ENCODE assay signal across 8 cellular contexts in the genomic region with DNA sequence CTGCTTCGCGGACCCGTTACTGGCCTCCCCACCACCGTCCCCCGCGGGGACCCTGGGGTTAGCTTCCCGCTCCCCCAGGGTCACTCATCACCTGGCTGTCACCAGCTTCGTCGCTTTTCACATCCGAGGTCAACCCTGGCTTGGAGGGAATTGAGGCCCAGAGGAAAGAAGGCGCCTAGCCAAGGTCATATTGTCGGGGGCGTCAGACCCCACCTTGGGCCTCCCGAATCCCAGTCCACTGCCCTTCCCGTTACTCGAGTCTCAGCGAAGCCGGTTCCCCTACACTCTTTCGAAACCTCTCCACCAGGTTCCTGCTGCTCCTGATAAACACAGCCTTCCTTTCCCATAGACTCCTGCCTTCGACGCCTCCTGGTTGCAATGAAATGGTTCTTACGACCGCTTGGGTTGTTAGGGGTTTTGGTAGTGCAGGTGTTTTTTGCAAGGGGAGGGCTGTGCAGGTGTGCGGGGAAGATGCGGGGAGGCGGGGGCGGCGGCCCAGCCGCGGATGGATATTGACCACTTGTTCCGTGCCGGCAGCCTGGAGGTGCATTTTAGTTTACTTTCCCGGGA. TPM values are rescaled to one million over a fixed set of nuclear protein-coding genes. Genes with fewer than 3 reads are reported as not detected.
DNase-seq lines count a peak whose midpoint lies in the region; ATAC-seq and TF ChIP-seq lines count a peak whose summit lies in the region.

No MANE protein-coding gene starts in this region.

- H3K36me3 ChIP-seq in HUES64 (ENCODE audit: insufficient read depth, low read length): peaks cover 6% of the 10 kb centered on the region; the same call in 1 of the 2 replicates

- no peaks in the 10 kb centered on the region for H3K27me3 ChIP-seq in HUES64 (ENCODE audit: insufficient read depth, low read length)

- H3K36me3 Mint-ChIP-seq in activated naive CD8-positive, alpha-beta T cell treated with anti-CD3 and anti-CD28 coated beads for 36 hours: no peaks in the 10 kb centered on the region
- peaks cover 18% of the 10 kb centered on the region for H3K36me3 Mint-ChIP-seq in stimulated activated effector memory CD8-positive, alpha-beta T cell treated with anti-CD3 and anti-CD28 coated beads, Interleukin-12 subunit alpha, Interleukin-12 subunit beta, amount 100 ng/mL, for 72 hours

- no peaks in the 10 kb centered on the region for H3K9me3 Mint-ChIP-seq in activated naive CD8-positive, alpha-beta T cell treated with anti-CD3 and anti-CD28 coated beads for 36 hours
- H3K9me3 Mint-ChIP-seq in stimulated activated effector memory CD8-positive, alpha-beta T cell treated with anti-CD3 and anti-CD28 coated beads, Interleukin-12 subunit alpha, Interleukin-12 subunit beta, amount 100 ng/mL, for 72 hours: no peaks in the 10 kb centered on the region

- H3K4me1 ChIP-seq in HUES64 (ENCODE audit: insufficient read depth, low read length): no peaks in the 10 kb centered on the region; the same call in 1 of the 2 replicates

- TF ChIP-seq CTCF in GM12864 (IDR thresholded peaks at IDR 0.05; ENCODE audit: low read depth, low read length, missing control alignments): no peak

- no peaks in the 10 kb centered on the region for H3K27me3 Mint-ChIP-seq in activated naive CD8-positive, alpha-beta T cell treated with anti-CD3 and anti-CD28 coated beads for 36 hours

- no peaks in the 10 kb centered on the region for H3K9me3 ChIP-seq in HUES64 (ENCODE audit: insufficient read depth, low read depth, low read length)
- no peaks in the 10 kb centered on the region for H3K9me3 ChIP-seq in iPS-18c (ENCODE audit: control insufficient read depth, insufficient read depth, low read length)

- H3K4me3 Mint-ChIP-seq in activated naive CD8-positive, alpha-beta T cell treated with anti-CD3 and anti-CD28 coated beads for 36 hours: peak overlapping the region; percentile 82
- peak overlapping the region; percentile 77 for H3K4me3 Mint-ChIP-seq in stimulated activated effector memory CD8-positive, alpha-beta T cell treated with anti-CD3 and anti-CD28 coated beads, Interleukin-12 subunit alpha, Interleukin-12 subunit beta, amount 100 ng/mL, for 72 hours

- H3K4me3 ChIP-seq in GM12864 (ENCODE audit: low read depth, low read length) (peak overlapping the region; percentile 68), HUES64 (ENCODE audit: low read length) (peak overlapping the region; percentile 96), iPS-18c (ENCODE audit: insufficient read depth, low read depth, low read length) (peak overlapping the region; percentile 81)

- peak overlapping the region; percentile 97 for H3K9ac ChIP-seq in HUES64 (ENCODE audit: low read depth, low read length)

- H3K27ac Mint-ChIP-seq in activated naive CD8-positive, alpha-beta T cell treated with anti-CD3 and anti-CD28 coated beads for 36 hours: peak overlapping the region; percentile 7
- peak overlapping the region; percentile 64 for H3K27ac Mint-ChIP-seq in stimulated activated effector memory CD8-positive, alpha-beta T cell treated with anti-CD3 and anti-CD28 coated beads, Interleukin-12 subunit alpha, Interleukin-12 subunit beta, amount 100 ng/mL, for 72 hours

- no peak for ATAC-seq in stimulated activated effector memory CD8-positive, alpha-beta T cell treated with anti-CD3 and anti-CD28 coated beads, Interleukin-12 subunit alpha, Interleukin-12 subunit beta, amount 100 ng/mL, for 72 hours

- DNase-seq in GM12864 (ENCODE audit: low read depth): no peak
- no peak for DNase-seq in activated naive CD8-positive, alpha-beta T cell treated with anti-CD3 and anti-CD28 coated beads for 36 hours
- DNase-seq in stimulated activated effector memory CD8-positive, alpha-beta T cell treated with anti-CD3 and anti-CD28 coated beads, Interleukin-12 subunit alpha, Interleukin-12 subunit beta, amount 100 ng/mL, for 72 hours (ENCODE audit: low spot score in 2 of 2): peak in 1 of 2 donors; percentile 22
- DNase-seq in UCSD-AML1 (lab: John Stamatoyannopoulos, UW; ENCODE audit: unreplicated experiment): no peak
- no peak for DNase-seq in MV-4-11 (lab: John Stamatoyannopoulos, UW)
- DNase-seq in Ammon's horn (ENCODE audit: low spot score): no peak

- WGBS in HUES64: 8% methylated on average over 33 of the region's 33 CpGs

- H3K27ac ChIP-seq in HUES64 (ENCODE audit: low read depth, low read length): peak overlapping the region; percentile 94

- peaks cover 22% of the 10 kb centered on the region for H3K4me1 Mint-ChIP-seq in activated naive CD8-positive, alpha-beta T cell treated with anti-CD3 and anti-CD28 coated beads for 36 hours
- H3K4me1 Mint-ChIP-seq in stimulated activated effector memory CD8-positive, alpha-beta T cell treated with anti-CD3 and anti-CD28 coated beads, Interleukin-12 subunit alpha, Interleukin-12 subunit beta, amount 100 ng/mL, for 72 hours: peaks cover 31% of the 10 kb centered on the region

RNA-seq across cellular contexts. Expression of gene NAA40, which starts 0.6 kb away (rescaled TPM):
- 28.0 TPM for polyA plus RNA-seq in HUES64 (2013, experiment 1 of 2)
- 22.5 TPM for polyA plus RNA-seq in HUES64 (2013, experiment 2 of 2)
- total RNA-seq in activated naive CD8-positive, alpha-beta T cell treated with anti-CD3 and anti-CD28 coated beads for 36 hours: 10 to 100 TPM; 18.3 to 21.6 TPM

RNA-seq across cellular contexts. Expression of gene RCOR2, which starts 22.5 kb away (rescaled TPM):
- 55.5 TPM for polyA plus RNA-seq in HUES64 (2013, experiment 1 of 2)
- 56.6 TPM for polyA plus RNA-seq in HUES64 (2013, experiment 2 of 2)
- total RNA-seq in activated naive CD8-positive, alpha-beta T cell treated with anti-CD3 and anti-CD28 coated beads for 36 hours: under 1 TPM; 0.58 to 0.82 TPM

RNA-seq across cellular contexts. Expression of gene COX8A, which starts 35.0 kb away (rescaled TPM):
- polyA plus RNA-seq in HUES64 (2013, experiment 1 of 2): 427 TPM
- 435 TPM for polyA plus RNA-seq in HUES64 (2013, experiment 2 of 2)
- total RNA-seq in activated naive CD8-positive, alpha-beta T cell treated with anti-CD3 and anti-CD28 coated beads for 36 hours: 100 to 1,000 TPM; 450 to 466 TPM

RNA-seq across cellular contexts. Expression of gene OTUB1, which starts 46.8 kb away (rescaled TPM):
- 120 TPM for polyA plus RNA-seq in HUES64 (2013, experiment 1 of 2)
- 114 TPM for polyA plus RNA-seq in HUES64 (2013, experiment 2 of 2)
- 10 to 100 TPM; 70.5 to 72.0 TPM for total RNA-seq in activated naive CD8-positive, alpha-beta T cell treated with anti-CD3 and anti-CD28 coated beads for 36 hours
